30 cellular contexts compared by ENCODE assay signal in the genomic region with DNA sequence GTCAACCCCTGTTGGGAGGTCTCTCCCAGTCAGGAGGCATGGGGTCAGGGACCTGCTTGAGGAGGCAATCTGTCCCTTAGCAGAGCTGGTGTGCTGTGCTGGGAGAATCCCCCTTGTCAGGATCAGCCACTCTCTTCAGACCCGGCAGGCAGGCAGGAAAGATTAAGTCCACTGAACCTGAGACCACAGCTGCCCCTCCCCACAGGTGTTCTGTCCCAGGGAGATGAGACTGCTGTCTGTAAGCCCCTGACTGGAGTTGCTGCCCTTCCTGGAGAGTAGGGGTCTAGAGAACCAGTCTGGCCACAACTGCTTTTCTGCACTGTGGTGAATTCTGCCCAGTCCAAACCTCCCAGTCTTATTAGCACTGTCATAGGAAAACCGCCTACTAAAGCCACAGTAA.
"Had no signal": no experiment of that assay in that cellular context is flagged by ENCODE, and none has a peak within 500 bp of the region (broad histone marks: within the 10 kb centered on the region; RNA-seq: fewer than 3 reads in every experiment).

No MANE protein-coding gene starts in this region.

- H3K79me2 ChIP-seq: parathyroid adenoma had no signal

- H3K27me3 ChIP-seq: ovary, right lobe of liver, sigmoid colon, spleen, suprapubic skin, testis, tibial artery, transverse colon, upper lobe of right lung, uterus had no signal

- H3K4me3 ChIP-seq: ovary, psoas muscle, right lobe of liver, sigmoid colon, smooth muscle cell, spleen, suprapubic skin, testis, tibial artery, transverse colon, upper lobe of right lung, uterus had no signal

- H3K4me1 ChIP-seq: parathyroid adenoma, psoas muscle, right lobe of liver, sigmoid colon, spleen, suprapubic skin, testis, tibial artery, transverse colon, upper lobe of right lung, uterus had no signal

- H2AFZ ChIP-seq: parathyroid adenoma had no signal

- H3K9me3 ChIP-seq: ovary, psoas muscle, right lobe of liver, sigmoid colon, suprapubic skin, testis, tibial artery, transverse colon, upper lobe of right lung, uterus had no signal

- H3K27ac Mint-ChIP-seq: naive thymus-derived CD4-positive, alpha-beta T cell; natural killer cell; nephron; progenitor cell of endocrine pancreas; stimulated activated memory B cell treated with anti-CD40 and anti-IgM and Interleukin-4, amounts not matched to agents 10 μg/mL and 1 μg/mL and 100 μg/mL, for 72 hours; stimulated activated naive CD8-positive, alpha-beta T cell treated with anti-CD3 and anti-CD28 coated beads, Interleukin-15, amount 100 ng/mL, for 72 hours; type B pancreatic cell had no signal

- H3K27ac ChIP-seq: ovary, parathyroid adenoma, psoas muscle, right lobe of liver, sigmoid colon, spleen, suprapubic skin, testis, tibial artery, transverse colon, upper lobe of right lung, uterus had no signal

- H3K4me2 ChIP-seq: smooth muscle cell had no signal

- H3K9ac ChIP-seq: parathyroid adenoma had no signal

- H3K4me1 Mint-ChIP-seq: naive thymus-derived CD4-positive, alpha-beta T cell; natural killer cell; nephron; stimulated activated memory B cell treated with anti-CD40 and anti-IgM and Interleukin-4, amounts not matched to agents 10 μg/mL and 1 μg/mL and 100 μg/mL, for 72 hours; stimulated activated naive CD8-positive, alpha-beta T cell treated with anti-CD3 and anti-CD28 coated beads, Interleukin-15, amount 100 ng/mL, for 72 hours had no signal

- DNase-seq: naive thymus-derived CD4-positive, alpha-beta T cell; natural killer cell; occipital lobe; ovary; psoas muscle; right lobe of liver; sigmoid colon; spleen; stimulated activated CD4-positive, alpha-beta T cell treated with anti-CD3 and anti-CD28 coated beads, Interleukin-12 subunit alpha, Interleukin-12 subunit beta, amount 100 ng/mL, for 4 hours; stimulated activated CD4-positive, alpha-beta T cell treated with anti-CD3 and anti-CD28 coated beads, Interleukin-1b, Interleukin-23, amount 100 ng/mL, for 48 hours; stimulated activated CD4-positive, alpha-beta T cell treated with anti-CD3 and anti-CD28 coated beads, Interleukin-4, amount 100 ng/mL, for 1 hour; stimulated activated CD4-positive, alpha-beta T cell treated with anti-CD3 and anti-CD28 coated beads, Interleukin-4, amount 100 ng/mL, for 4 hours; stimulated activated CD8-positive, alpha-beta memory T cell treated with anti-CD3 and anti-CD28 coated beads, Interleukin-4, amount 100 ng/mL, for 48 hours; stimulated activated naive CD4-positive, alpha-beta T cell; stimulated activated naive CD8-positive, alpha-beta T cell treated with anti-CD3 and anti-CD28 coated beads, Interleukin-15, amount 100 ng/mL, for 72 hours; stimulated activated naive CD8-positive, alpha-beta T cell treated with anti-CD3 and anti-CD28 coated beads, Interleukin-15, Interleukin-2, amounts not matched to agents 100 U/mL and 50 U/mL, for 24 hours; substantia nigra; testis; tibial artery; transverse colon; upper lobe of right lung; uterus had no signal

- H3K9me3 Mint-ChIP-seq: type B pancreatic cell had no signal

- H3K36me3 ChIP-seq: ovary, right lobe of liver, sigmoid colon, spleen, suprapubic skin, tibial artery, transverse colon, upper lobe of right lung, uterus had no signal

- H3K27me3 Mint-ChIP-seq: naive thymus-derived CD4-positive, alpha-beta T cell; progenitor cell of endocrine pancreas; stimulated activated memory B cell treated with anti-CD40 and anti-IgM and Interleukin-4, amounts not matched to agents 10 μg/mL and 1 μg/mL and 100 μg/mL, for 72 hours; stimulated activated naive CD8-positive, alpha-beta T cell treated with anti-CD3 and anti-CD28 coated beads, Interleukin-15, amount 100 ng/mL, for 72 hours; type B pancreatic cell had no signal

- H3K36me3 Mint-ChIP-seq: naive thymus-derived CD4-positive, alpha-beta T cell; natural killer cell; stimulated activated memory B cell treated with anti-CD40 and anti-IgM and Interleukin-4, amounts not matched to agents 10 μg/mL and 1 μg/mL and 100 μg/mL, for 72 hours; type B pancreatic cell had no signal

- ATAC-seq: naive thymus-derived CD4-positive, alpha-beta T cell; natural killer cell; psoas muscle; right cardiac atrium; right lobe of liver; stimulated activated memory B cell treated with anti-CD40 and anti-IgM and Interleukin-4, amounts not matched to agents 10 μg/mL and 1 μg/mL and 100 μg/mL, for 72 hours; stimulated activated naive CD8-positive, alpha-beta T cell treated with anti-CD3 and anti-CD28 coated beads, Interleukin-15, amount 100 ng/mL, for 72 hours; stimulated activated naive CD8-positive, alpha-beta T cell treated with anti-CD3 and anti-CD28 coated beads, Interleukin-15, Interleukin-2, amounts not matched to agents 100 U/mL and 50 U/mL, for 24 hours; upper lobe of right lung had no signal

- H3K4me3 Mint-ChIP-seq: naive thymus-derived CD4-positive, alpha-beta T cell; natural killer cell; nephron; stimulated activated memory B cell treated with anti-CD40 and anti-IgM and Interleukin-4, amounts not matched to agents 10 μg/mL and 1 μg/mL and 100 μg/mL, for 72 hours; stimulated activated naive CD8-positive, alpha-beta T cell treated with anti-CD3 and anti-CD28 coated beads, Interleukin-15, amount 100 ng/mL, for 72 hours; type B pancreatic cell had no signal
